In the genomic region with DNA sequence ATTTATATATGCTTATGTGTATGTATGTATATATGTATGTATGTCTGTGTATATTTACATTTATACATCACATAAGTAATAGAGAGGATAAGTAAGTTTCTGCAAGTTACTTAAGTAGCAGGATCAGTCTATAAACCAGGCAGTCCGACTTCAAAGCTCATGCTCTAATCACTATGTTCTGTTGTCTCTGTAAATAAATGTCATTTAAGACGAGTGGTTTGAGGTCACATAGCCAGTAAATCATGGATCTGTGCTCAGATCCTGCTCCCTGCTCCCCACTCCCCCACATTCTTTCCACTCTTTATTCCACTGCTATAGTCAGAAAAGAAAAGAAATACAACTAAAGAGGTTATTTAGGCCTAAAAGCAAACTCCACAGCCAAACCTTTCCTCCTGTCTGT, we compare ENCODE assay signal across 25 cellular contexts.
A peak's percentile ranks its signal among the peaks of the same experiment; 100 is the strongest.
DNase-seq lines count a peak whose midpoint lies in the region; ATAC-seq and FAIRE-seq lines count a peak whose summit lies in the region.
"Had no signal": no experiment of that assay in that cellular context is flagged by ENCODE, and none has a peak within 500 bp of the region (broad histone marks: within the 10 kb centered on the region; RNA-seq: fewer than 3 reads in every experiment).

No MANE protein-coding gene starts in this region.

- peaks cover 2% of the 10 kb centered on the region for H3K9me3 Mint-ChIP-seq in activated CD4-positive, alpha-beta T cell treated with anti-CD3 and anti-CD28 coated beads for 36 hours (ENCODE audit: low read depth)
- H3K9me3 Mint-ChIP-seq in naive thymus-derived CD4-positive, alpha-beta T cell: peaks cover 0 to 3% (median 0%) of the 10 kb centered on the region in 11 donors
- H3K9me3 Mint-ChIP-seq: dendritic cell treated with granulocyte-macrophage colony-stimulating factor and Interleukin-4, amounts not matched to agents 40 ng/mL and 50 ng/mL, for 4 days had no signal

- no peak overlapping the region for H3K4me3 Mint-ChIP-seq in activated CD4-positive, alpha-beta T cell treated with anti-CD3 and anti-CD28 coated beads for 36 hours
- H3K4me3 Mint-ChIP-seq in naive thymus-derived CD4-positive, alpha-beta T cell: peak overlapping the region in 4 of 10 donors; percentile 8 to 38 (median 14)
- H3K4me3 Mint-ChIP-seq: activated T-cell treated with anti-CD3 and anti-CD28 coated beads, Interleukin-2, amount 50 U/mL, for 4 hours; dendritic cell treated with granulocyte-macrophage colony-stimulating factor and Interleukin-4, amounts not matched to agents 40 ng/mL and 50 ng/mL, for 4 days; endodermal cell; GM23338; naive B cell had no signal

- H3K36me3 Mint-ChIP-seq in activated CD4-positive, alpha-beta T cell treated with anti-CD3 and anti-CD28 coated beads for 36 hours (ENCODE audit: low read depth): peaks cover 69% of the 10 kb centered on the region
- H3K36me3 Mint-ChIP-seq in naive thymus-derived CD4-positive, alpha-beta T cell: peaks cover 31 to 88% (median 70%) of the 10 kb centered on the region in 5 donors

- no peak for ATAC-seq in activated CD4-positive, alpha-beta T cell treated with anti-CD3 and anti-CD28 coated beads for 36 hours
- ATAC-seq in naive thymus-derived CD4-positive, alpha-beta T cell: no peak
- ATAC-seq: activated T-cell treated with anti-CD3 and anti-CD28 coated beads, Interleukin-2, amount 50 U/mL, for 4 hours; gastrocnemius medialis; GM23338 had no signal

- H3K27ac Mint-ChIP-seq in activated CD4-positive, alpha-beta T cell treated with anti-CD3 and anti-CD28 coated beads for 36 hours: peak overlapping the region; percentile 19
- peak overlapping the region in 8 of 9 donors; percentile 55 to 93 (median 76) for H3K27ac Mint-ChIP-seq in naive thymus-derived CD4-positive, alpha-beta T cell
- H3K27ac Mint-ChIP-seq: dendritic cell treated with granulocyte-macrophage colony-stimulating factor and Interleukin-4, amounts not matched to agents 40 ng/mL and 50 ng/mL, for 4 days; GM23338; naive B cell had no signal

- intact Hi-C loops in activated CD4-positive, alpha-beta T cell treated with anti-CD3 and anti-CD28 coated beads for 36 hours (cut with DNase I, micrococcal nuclease): no loop called here
- intact Hi-C loops in naive thymus-derived CD4-positive, alpha-beta T cell (cut with micrococcal nuclease): loop anchor here in 1 of 2 donors (1.0 kb wide), 1 partner anchor 16 kb away; no protein-coding TSS in a partner anchor

- POLR2A ChIA-PET in activated CD4-positive, alpha-beta T cell treated with anti-CD3 and anti-CD28 coated beads for 36 hours (lab: Charles Lee): no interaction called here
- POLR2A ChIA-PET in naive thymus-derived CD4-positive, alpha-beta T cell (lab: Charles Lee): interaction anchor here (0.7 to 2.9 kb wide), 9 partner anchors 9 to 82 kb away, joined by 3 to 13 read pairs (median 4); no protein-coding TSS in a partner anchor

- H3K4me1 ChIP-seq in naive thymus-derived CD4-positive, alpha-beta T cell (ENCODE audit: control insufficient read depth in 2 of 2, insufficient read depth in 2 of 2, low read length in 2 of 2): peaks cover 6 to 24% of the 10 kb centered on the region in 2 donors
- H3K4me1 ChIP-seq: esophagus squamous epithelium, left ventricle myocardium inferior, Peyer's patch, tibial artery had no signal

- H3K27me3 Mint-ChIP-seq in activated CD4-positive, alpha-beta T cell treated with anti-CD3 and anti-CD28 coated beads for 36 hours: no peaks in the 10 kb centered on the region
- H3K27me3 Mint-ChIP-seq in naive thymus-derived CD4-positive, alpha-beta T cell: no peaks in the 10 kb centered on the region
- H3K27me3 Mint-ChIP-seq: dendritic cell treated with granulocyte-macrophage colony-stimulating factor and Interleukin-4, amounts not matched to agents 40 ng/mL and 50 ng/mL, for 4 days; naive B cell had no signal

- no peak overlapping the region for H3K4me3 ChIP-seq in naive thymus-derived CD4-positive, alpha-beta T cell (ENCODE audit: low read length)
- H3K4me3 ChIP-seq: esophagus squamous epithelium, gastrocnemius medialis, GM23338, left ventricle myocardium inferior, Peyer's patch, skin epidermis, stomach, tibial artery had no signal

- CTCF ChIA-PET in activated CD4-positive, alpha-beta T cell treated with anti-CD3 and anti-CD28 coated beads for 36 hours (lab: Charles Lee): interaction anchor here (0.7 to 1.6 kb wide), 4 partner anchors 8 to 67 kb away, joined by 3 to 4 read pairs (median 3); no protein-coding TSS in a partner anchor
- CTCF ChIA-PET in naive thymus-derived CD4-positive, alpha-beta T cell (lab: Charles Lee): interaction anchor here (0.6 to 1.5 kb wide), 4 partner anchors 40 to 129 kb away, joined by 3 to 4 read pairs (median 3); no protein-coding TSS in a partner anchor

- no peaks in the 10 kb centered on the region for H3K27me3 ChIP-seq in naive thymus-derived CD4-positive, alpha-beta T cell (ENCODE audit: control insufficient read depth in 2 of 2, insufficient read depth in 2 of 2, low read length in 2 of 2)
- H3K27me3 ChIP-seq: esophagus squamous epithelium, gastrocnemius medialis, Peyer's patch, stomach, tibial artery had no signal

- H3K27ac ChIP-seq in naive thymus-derived CD4-positive, alpha-beta T cell (ENCODE audit: low read depth, low read length): peak overlapping the region; percentile 42
- H3K27ac ChIP-seq: esophagus squamous epithelium, gastrocnemius medialis, left ventricle myocardium inferior, Peyer's patch, skin epidermis, stomach, tibial artery had no signal

- peak; percentile 53 for FAIRE-seq in endometrium (lab: Jason Lieb, UNC)
- FAIRE-seq: astrocyte had no signal

- no peak for DNase-seq in activated CD4-positive, alpha-beta T cell treated with anti-CD3 and anti-CD28 coated beads for 36 hours
- DNase-seq in activated CD4-positive, alpha-beta T cell treated with anti-CD3 and anti-CD28 coated beads for 4 hours: no peak
- DNase-seq in NCI-H69 (lab: John Stamatoyannopoulos, UW) (peak; percentile 68), mesenteric fat pad (ENCODE audit: low spot score) (no peak), NCI-H187 (lab: John Stamatoyannopoulos, UW) (no peak), NCI-H82 treated with DMSO at 0.1 percent for 48 hours (lab: John Stamatoyannopoulos, UW; ENCODE audit: unreplicated experiment) (no peak)
- no peak for DNase-seq in naive thymus-derived CD4-positive, alpha-beta T cell
- DNase-seq: activated T-cell treated with anti-CD3 and anti-CD28 coated beads, Interleukin-2, amount 50 U/mL, for 4 hours; caudate nucleus; DMS153; endodermal cell; esophagus squamous epithelium; gastrocnemius medialis; left ventricle myocardium inferior; naive B cell; NCI-H526; Peyer's patch; stimulated activated CD8-positive, alpha-beta memory T cell treated with anti-CD3 and anti-CD28 coated beads, Interleukin-4, amount 100 ng/mL, for 48 hours; stomach; tibial artery had no signal

- no peaks in the 10 kb centered on the region for H3K9me3 ChIP-seq in naive thymus-derived CD4-positive, alpha-beta T cell (ENCODE audit: control insufficient read depth in 2 of 3, low read length in 3 of 3)
- H3K9me3 ChIP-seq: esophagus squamous epithelium, gastrocnemius medialis, left ventricle myocardium inferior, Peyer's patch, stomach, tibial artery had no signal

- peaks cover 56% of the 10 kb centered on the region for H3K4me1 Mint-ChIP-seq in activated CD4-positive, alpha-beta T cell treated with anti-CD3 and anti-CD28 coated beads for 36 hours
- H3K4me1 Mint-ChIP-seq in naive thymus-derived CD4-positive, alpha-beta T cell: peaks cover 17 to 90% (median 62%) of the 10 kb centered on the region in 7 donors

- peaks cover 9 to 70% (median 21%) of the 10 kb centered on the region in 3 experiments for H3K36me3 ChIP-seq in naive thymus-derived CD4-positive, alpha-beta T cell (ENCODE audit: control insufficient read depth in 2 of 3, insufficient read depth in 3 of 3, low read length in 3 of 3)
